ENCODE assay signal across 18 cellular contexts in genomic region chr3:64121750-64122311, GRCh38.
DNase-seq lines count a peak whose midpoint lies in the region; ATAC-seq, FAIRE-seq and TF ChIP-seq lines count a peak whose summit lies in the region.
"Had no signal": no experiment of that assay in that cellular context is flagged by ENCODE, and none has a peak within 500 bp of the region (broad histone marks: within the 10 kb centered on the region; RNA-seq: fewer than 3 reads in every experiment).

No MANE protein-coding gene starts in this region.

- intact Hi-C loops in left lung (cut with DNase I), result no loop called here

- DNase-seq in D721Med (ENCODE audit: insufficient read length, low spot score), result no peak
- peak; percentile 64 for DNase-seq in amniotic epithelial cell (ENCODE audit: low read depth)
- DNase-seq in left lung, result no peak
- DNase-seq in NK-92 treated with Interleukin-12 subunit alpha and Interleukin-12 subunit beta, amount 100 ng/mL, for 24 hours (lab: John Stamatoyannopoulos, UW), result no peak
- no peak for DNase-seq in epidermal melanocyte (ENCODE audit: insufficient read length, low spot score)
- no peak for DNase-seq in stimulated activated CD4-positive, alpha-beta T cell treated with anti-CD3 and anti-CD28 coated beads, Interleukin-4, amount 100 ng/mL, for 1 hour
- DNase-seq: BE2C; CD4-positive, alpha-beta memory T cell; DMS 273 treated with DMSO at 0.1 percent for 48 hours; MG63; NCI-H1092 treated with DMSO at 0.1 percent for 48 hours; NCI-H1694; NCI-H345; PC-9 had no signal

- H3K4me1 ChIP-seq in left lung (peaks cover 0 to 12% of the 10 kb centered on the region in 2 donors), subcutaneous abdominal adipose tissue (ENCODE audit: control insufficient read depth in 5 of 5, insufficient read depth in 5 of 5, low read length in 5 of 5) (peaks cover 0 to 17% (median 0%) of the 10 kb centered on the region in 5 donors)
- H3K4me1 ChIP-seq: BE2C had no signal

- H3K9me3 ChIP-seq in left lung (no peaks in the 10 kb centered on the region), subcutaneous abdominal adipose tissue (ENCODE audit: control insufficient read depth in 5 of 5, low read length in 5 of 5) (no peaks in the 10 kb centered on the region)
- H3K9me3 ChIP-seq: BE2C, MG63 had no signal

- no peak for TF ChIP-seq CTCF in D721Med (IDR thresholded peaks at IDR 0.05; ENCODE audit: insufficient read depth, missing control alignments)
- TF ChIP-seq CTCF in left lung (IDR thresholded peaks at IDR 0.05), result no peak

- H3K27me3 ChIP-seq in left lung, result no peaks in the 10 kb centered on the region
- no peaks in the 10 kb centered on the region for H3K27me3 ChIP-seq in subcutaneous abdominal adipose tissue (ENCODE audit: control insufficient read depth in 5 of 5, insufficient read depth in 4 of 5, low read length in 5 of 5)
- H3K27me3 ChIP-seq: BE2C, MG63 had no signal

- peak; percentile 90 for FAIRE-seq in D721Med (lab: Jason Lieb, UNC)
- FAIRE-seq: H54, HepG2 had no signal

- H3K27ac ChIP-seq in left lung (no peak overlapping the region), subcutaneous abdominal adipose tissue (ENCODE audit: low read depth, low read length) (peak overlapping the region; percentile 38)
- H3K27ac ChIP-seq: KMS-11, PC-9 had no signal

- H3K4me3 ChIP-seq in left lung (no peak overlapping the region), subcutaneous abdominal adipose tissue (ENCODE audit: low read depth in 1 of 5, low read length in 5 of 5) (no peak overlapping the region)
- H3K4me3 ChIP-seq: MG63, PC-9 had no signal

- H3K36me3 ChIP-seq in left lung, result no peaks in the 10 kb centered on the region
- peaks cover 7 to 30% (median 21%) of the 10 kb centered on the region in 5 donors for H3K36me3 ChIP-seq in subcutaneous abdominal adipose tissue (ENCODE audit: control insufficient read depth in 5 of 5, insufficient read depth in 5 of 5, low read length in 5 of 5)
- H3K36me3 ChIP-seq: BE2C, MG63 had no signal

- ATAC-seq in left lung, result peak; percentile 33
- ATAC-seq: HepG2 had no signal

- no peak overlapping the region for H3K9ac ChIP-seq in subcutaneous abdominal adipose tissue (ENCODE audit: low read length in 5 of 5)
- H3K9ac ChIP-seq: KMS-11 had no signal
